1 cellular context compared by ENCODE assay signal in the genomic region with DNA sequence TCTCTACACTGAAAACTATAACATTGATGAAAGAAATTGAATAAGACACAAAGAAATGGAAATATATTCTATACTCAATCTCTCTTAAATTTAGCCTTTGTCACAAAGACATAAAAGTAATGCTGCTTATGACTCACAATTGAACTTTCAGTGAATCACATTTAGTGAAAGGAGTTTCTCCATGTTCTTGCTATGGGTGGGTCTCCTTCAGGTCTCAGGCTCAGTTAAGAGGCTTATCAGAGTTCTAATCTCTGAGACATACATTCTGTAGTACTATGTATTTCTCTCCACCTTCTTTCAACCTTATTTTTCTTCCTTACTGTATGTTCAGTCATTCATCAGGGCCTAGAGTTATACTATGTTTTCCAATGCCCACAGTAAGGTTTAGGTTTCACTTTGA.
TF ChIP-seq lines count a peak whose summit lies in the region.

No MANE protein-coding gene starts in this region.

TF ChIP-seq in HCT116, 20 proteins besides CTCF, POLR2A, EP300 and RAD21:
- TF ChIP-seq, protein P1, sequence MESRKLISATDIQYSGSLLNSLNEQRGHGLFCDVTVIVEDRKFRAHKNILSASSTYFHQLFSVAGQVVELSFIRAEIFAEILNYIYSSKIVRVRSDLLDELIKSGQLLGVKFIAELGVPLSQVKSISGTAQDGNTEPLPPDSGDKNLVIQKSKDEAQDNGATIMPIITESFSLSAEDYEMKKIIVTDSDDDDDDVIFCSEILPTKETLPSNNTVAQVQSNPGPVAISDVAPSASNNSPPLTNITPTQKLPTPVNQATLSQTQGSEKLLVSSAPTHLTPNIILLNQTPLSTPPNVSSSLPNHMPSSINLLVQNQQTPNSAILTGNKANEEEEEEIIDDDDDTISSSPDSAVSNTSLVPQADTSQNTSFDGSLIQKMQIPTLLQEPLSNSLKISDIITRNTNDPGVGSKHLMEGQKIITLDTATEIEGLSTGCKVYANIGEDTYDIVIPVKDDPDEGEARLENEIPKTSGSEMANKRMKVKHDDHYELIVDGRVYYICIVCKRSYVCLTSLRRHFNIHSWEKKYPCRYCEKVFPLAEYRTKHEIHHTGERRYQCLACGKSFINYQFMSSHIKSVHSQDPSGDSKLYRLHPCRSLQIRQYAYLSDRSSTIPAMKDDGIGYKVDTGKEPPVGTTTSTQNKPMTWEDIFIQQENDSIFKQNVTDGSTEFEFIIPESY (IDR thresholded peaks at IDR 0.05; ENCODE audit: extremely low read depth, insufficient replicate concordance, low read length): no peak
- TF ChIP-seq YY1 (IDR thresholded peaks at IDR 0.05; ENCODE audit: extremely low read depth, insufficient replicate concordance, low read depth, low read length): no peak
- TF ChIP-seq SRF (IDR thresholded peaks at IDR 0.05; ENCODE audit: low read depth): no peak
- TF ChIP-seq, protein P2, sequence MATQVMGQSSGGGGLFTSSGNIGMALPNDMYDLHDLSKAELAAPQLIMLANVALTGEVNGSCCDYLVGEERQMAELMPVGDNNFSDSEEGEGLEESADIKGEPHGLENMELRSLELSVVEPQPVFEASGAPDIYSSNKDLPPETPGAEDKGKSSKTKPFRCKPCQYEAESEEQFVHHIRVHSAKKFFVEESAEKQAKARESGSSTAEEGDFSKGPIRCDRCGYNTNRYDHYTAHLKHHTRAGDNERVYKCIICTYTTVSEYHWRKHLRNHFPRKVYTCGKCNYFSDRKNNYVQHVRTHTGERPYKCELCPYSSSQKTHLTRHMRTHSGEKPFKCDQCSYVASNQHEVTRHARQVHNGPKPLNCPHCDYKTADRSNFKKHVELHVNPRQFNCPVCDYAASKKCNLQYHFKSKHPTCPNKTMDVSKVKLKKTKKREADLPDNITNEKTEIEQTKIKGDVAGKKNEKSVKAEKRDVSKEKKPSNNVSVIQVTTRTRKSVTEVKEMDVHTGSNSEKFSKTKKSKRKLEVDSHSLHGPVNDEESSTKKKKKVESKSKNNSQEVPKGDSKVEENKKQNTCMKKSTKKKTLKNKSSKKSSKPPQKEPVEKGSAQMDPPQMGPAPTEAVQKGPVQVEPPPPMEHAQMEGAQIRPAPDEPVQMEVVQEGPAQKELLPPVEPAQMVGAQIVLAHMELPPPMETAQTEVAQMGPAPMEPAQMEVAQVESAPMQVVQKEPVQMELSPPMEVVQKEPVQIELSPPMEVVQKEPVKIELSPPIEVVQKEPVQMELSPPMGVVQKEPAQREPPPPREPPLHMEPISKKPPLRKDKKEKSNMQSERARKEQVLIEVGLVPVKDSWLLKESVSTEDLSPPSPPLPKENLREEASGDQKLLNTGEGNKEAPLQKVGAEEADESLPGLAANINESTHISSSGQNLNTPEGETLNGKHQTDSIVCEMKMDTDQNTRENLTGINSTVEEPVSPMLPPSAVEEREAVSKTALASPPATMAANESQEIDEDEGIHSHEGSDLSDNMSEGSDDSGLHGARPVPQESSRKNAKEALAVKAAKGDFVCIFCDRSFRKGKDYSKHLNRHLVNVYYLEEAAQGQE (IDR thresholded peaks at IDR 0.05; ENCODE audit: low read depth): no peak
- no peak for TF ChIP-seq ELF1 (IDR thresholded peaks at IDR 0.05; ENCODE audit: borderline replicate concordance, low read depth)
- no peak for TF ChIP-seq EZH2phosphoT487 (IDR thresholded peaks at IDR 0.05; ENCODE audit: borderline replicate concordance)
